ENCODE assay signal across 1 cellular context in the genomic region with DNA sequence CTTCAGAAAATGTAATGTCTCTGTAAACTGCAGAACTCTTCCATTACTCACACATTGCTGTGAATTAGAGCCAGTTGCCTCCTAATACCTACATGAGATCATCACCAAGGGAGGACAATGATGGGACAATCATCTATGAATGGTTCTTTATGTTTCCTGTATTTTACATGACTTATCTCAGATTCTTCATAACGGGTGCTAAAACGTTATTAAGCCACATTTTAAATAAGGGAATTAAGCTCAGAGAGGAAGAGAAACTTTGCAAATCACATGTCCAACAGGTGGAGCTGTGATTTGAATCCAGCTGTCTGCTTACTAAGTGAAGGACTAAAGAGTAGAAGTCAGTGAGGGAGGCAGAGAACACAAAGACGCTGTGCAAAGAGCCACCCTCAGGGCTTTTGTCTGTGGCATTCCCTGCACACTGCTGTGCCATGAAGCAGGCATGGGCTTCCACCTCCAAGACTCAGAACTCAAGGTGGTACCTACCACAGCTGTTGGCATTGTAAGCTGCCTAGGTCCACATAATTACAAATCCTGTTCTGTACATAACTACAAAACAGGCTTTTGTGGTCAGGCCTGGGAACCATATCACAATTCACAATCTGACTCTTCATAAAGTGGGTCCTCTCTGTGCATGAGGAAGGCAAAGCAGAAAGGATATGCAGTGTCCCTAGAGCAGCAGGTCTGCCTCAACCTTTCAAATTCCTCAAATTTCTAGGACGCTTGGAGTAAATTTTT.
TF ChIP-seq lines count a peak whose summit lies in the region.

No MANE protein-coding gene starts in this region.

TF ChIP-seq in GM23338, 12 proteins besides CTCF, POLR2A, EP300 and RAD21 (continued from another document):
- no peak for TF ChIP-seq ZNF462 (CRISPR knock-in tag; IDR thresholded peaks at IDR 0.05)
